Comparison of ENCODE assay signal across 7 cellular contexts in genomic region chr17:46290906-46291546, GRCh38. TPM values are rescaled to one million over a fixed set of nuclear protein-coding genes. Genes with fewer than 3 reads are reported as not detected.
DNase-seq lines count a peak whose midpoint lies in the region; ATAC-seq, FAIRE-seq and TF ChIP-seq lines count a peak whose summit lies in the region.
"Not testable (repeated sequence)": the region's sequence is repeated elsewhere in the genome, so short reads cannot be mapped to it uniquely, and the experiment has no call there.

No MANE protein-coding gene starts in this region.

- not testable (repeated sequence) for H3K27me3 Mint-ChIP-seq in activated naive CD8-positive, alpha-beta T cell treated with anti-CD3 and anti-CD28 coated beads, Interleukin-2, amount 50 U/mL, for 24 hours

- FAIRE-seq in GM18507 (lab: Jason Lieb, UNC), result peak; percentile 82

- DNase-seq in GM18507 (ENCODE audit: extremely low spot score, insufficient read length, low read depth); activated naive CD8-positive, alpha-beta T cell treated with anti-CD3 and anti-CD28 coated beads, Interleukin-2, amount 50 U/mL, for 24 hours; lung (ENCODE audit: low spot score): not testable (repeated sequence)
- DNase-seq in RPMI8226, result peak; percentile 66

- not testable (repeated sequence) for H3K9me3 Mint-ChIP-seq in activated naive CD8-positive, alpha-beta T cell treated with anti-CD3 and anti-CD28 coated beads, Interleukin-2, amount 50 U/mL, for 24 hours

- H3K4me3 ChIP-seq in lung, result not testable (repeated sequence)

- H3K27me3 ChIP-seq in lung (ENCODE audit: control insufficient read depth, insufficient read depth), result not testable (repeated sequence)

- peak; percentile 89 for ATAC-seq in GM21367 (IDR thresholded peaks at IDR 0.05; ENCODE audit: unreplicated experiment)
- ATAC-seq in HG02884 (IDR thresholded peaks at IDR 0.05; ENCODE audit: unreplicated experiment), result peak; percentile 83
- peak; percentile 90 for ATAC-seq in HG03565 (IDR thresholded peaks at IDR 0.05; ENCODE audit: unreplicated experiment)
- ATAC-seq in activated naive CD8-positive, alpha-beta T cell treated with anti-CD3 and anti-CD28 coated beads, Interleukin-2, amount 50 U/mL, for 24 hours, result peak; percentile 60
- ATAC-seq in lung (ENCODE audit: insufficient read depth, low FRiP score), result peak; percentile 65

- not testable (repeated sequence) for H3K36me3 ChIP-seq in lung (ENCODE audit: control insufficient read depth in 2 of 2, insufficient read depth in 2 of 2, low read length in 2 of 2)

- TF ChIP-seq CTCF in lung (IDR thresholded peaks at IDR 0.05; ENCODE audit: control extremely low read depth, extremely low read depth), result not testable (repeated sequence)

- H3K27ac Mint-ChIP-seq in activated naive CD8-positive, alpha-beta T cell treated with anti-CD3 and anti-CD28 coated beads, Interleukin-2, amount 50 U/mL, for 24 hours, result peak overlapping the region; percentile 32

- WGBS in lung, 2 donors, result 32 to 69% methylated on average over 4 of the region's 4 CpGs

- H3K4me3 Mint-ChIP-seq in activated naive CD8-positive, alpha-beta T cell treated with anti-CD3 and anti-CD28 coated beads, Interleukin-2, amount 50 U/mL, for 24 hours, result not testable (repeated sequence)

- H3K4me1 ChIP-seq in lung (ENCODE audit: control insufficient read depth in 2 of 2, insufficient read depth in 2 of 2, low read length in 2 of 2), result not testable (repeated sequence)

- not testable (repeated sequence) for H3K27ac ChIP-seq in lung (ENCODE audit: low read depth in 1 of 2, low read length in 1 of 2)

- H3K9me3 ChIP-seq in lung (ENCODE audit: control insufficient read depth in 2 of 2, insufficient read depth in 1 of 2, low read length in 1 of 2), result not testable (repeated sequence)

- not testable (repeated sequence) for H3K36me3 Mint-ChIP-seq in activated naive CD8-positive, alpha-beta T cell treated with anti-CD3 and anti-CD28 coated beads, Interleukin-2, amount 50 U/mL, for 24 hours (ENCODE audit: low read depth)

- H3K4me1 Mint-ChIP-seq in activated naive CD8-positive, alpha-beta T cell treated with anti-CD3 and anti-CD28 coated beads, Interleukin-2, amount 50 U/mL, for 24 hours, result peaks cover 17% of the 10 kb centered on the region

RNA-seq across cellular contexts. Expression of gene LRRC37A, which starts 3.9 kb away (rescaled TPM):
- 1 to 10 TPM; 2.9 to 5.2 TPM for total RNA-seq in lung
- polyA plus RNA-seq in lung, result under 1 TPM; 0.64 to 0.94 TPM
